In genomic region chr6:157034433-157035230, GRCh38 we compare ENCODE assay signal across 8 cellular contexts.
DNase-seq lines count a peak whose midpoint lies in the region; ATAC-seq, FAIRE-seq and TF ChIP-seq lines count a peak whose summit lies in the region.

No MANE protein-coding gene starts in this region.

- H3K9me3 ChIP-seq in astrocyte (ENCODE audit: insufficient read depth, low read depth, low read length) (no peaks in the 10 kb centered on the region), tibial artery (no peaks in the 10 kb centered on the region)

- H2AFZ ChIP-seq in astrocyte (ENCODE audit: low read depth, low read length), result no peak overlapping the region

- H3K4me3 ChIP-seq in astrocyte (ENCODE audit: insufficient read depth, low read depth, low read length) (no peak overlapping the region), tibial artery (no peak overlapping the region)

- H3K9ac ChIP-seq in astrocyte (ENCODE audit: low read length), result peak overlapping the region; percentile 3

- peaks cover 3% of the 10 kb centered on the region for H3K36me3 Mint-ChIP-seq in astrocyte (ENCODE audit: low read depth, unreplicated experiment)

- H3K4me2 ChIP-seq in astrocyte (ENCODE audit: low read length), result no peak overlapping the region

- H3K27ac ChIP-seq in astrocyte (ENCODE audit: low read depth, low read length) (no peak overlapping the region), tibial artery (peak overlapping the region in 1 of 2 donors; percentile 38)

- peaks cover 71% of the 10 kb centered on the region for H3K79me2 ChIP-seq in astrocyte (ENCODE audit: insufficient read depth, low read length)

- DNase-seq in CD1c-positive myeloid dendritic cell (ENCODE audit: extremely low spot score) (peak; percentile 48), H4 (ENCODE audit: low spot score) (peak; percentile 48), NCI-H526 (lab: John Stamatoyannopoulos, UW) (peak; percentile 35 to 71), astrocyte (ENCODE audit: low read depth) (peak; percentile 53), kidney glomerular epithelial cell (lab: John Stamatoyannopoulos, UW) (peak; percentile 51), tibial artery (no peak)

- no peaks in the 10 kb centered on the region for H3K36me3 ChIP-seq in astrocyte (ENCODE audit: insufficient read depth, low read length)
- H3K36me3 ChIP-seq in tibial artery, result no peaks in the 10 kb centered on the region

- no peak overlapping the region for H3K27ac Mint-ChIP-seq in astrocyte (ENCODE audit: unreplicated experiment)

- H3K4me1 ChIP-seq in astrocyte (ENCODE audit: insufficient read depth, low read length) (no peaks in the 10 kb centered on the region), tibial artery (peaks cover 0 to 57% (median 34%) of the 10 kb centered on the region in 4 donors)

- peaks cover 3% of the 10 kb centered on the region for H3K9me3 Mint-ChIP-seq in astrocyte (ENCODE audit: unreplicated experiment)

- intact Hi-C loops in tibial artery (cut with DNase I; ENCODE audit: low total_unique reads), result loop anchor here (5.0 kb wide), 1 partner anchor 148 kb away; no protein-coding TSS in a partner anchor

- peaks cover 18% of the 10 kb centered on the region for H3K4me1 Mint-ChIP-seq in astrocyte (ENCODE audit: low read depth, unreplicated experiment)

- no peak for ATAC-seq in HG02642 (IDR thresholded peaks at IDR 0.05; ENCODE audit: poor library complexity, unreplicated experiment)
- ATAC-seq in HG02938 (IDR thresholded peaks at IDR 0.05; ENCODE audit: unreplicated experiment), result no peak

- H3K27me3 Mint-ChIP-seq in astrocyte (ENCODE audit: low read depth, unreplicated experiment), result no peaks in the 10 kb centered on the region

- peak; percentile 81 for FAIRE-seq in astrocyte (lab: Jason Lieb, UNC)

- H3K4me3 Mint-ChIP-seq in astrocyte (ENCODE audit: unreplicated experiment), result no peak overlapping the region

- no peaks in the 10 kb centered on the region for H3K27me3 ChIP-seq in astrocyte (ENCODE audit: insufficient read depth, low read length)
- no peaks in the 10 kb centered on the region for H3K27me3 ChIP-seq in tibial artery

- TF ChIP-seq CTCF in astrocyte (IDR thresholded peaks at IDR 0.05; ENCODE audit: insufficient read depth, low read depth, low read length) (peak; percentile 65), tibial artery (IDR thresholded peaks at IDR 0.05) (peak; percentile 58 to 72)

- H4K20me1 ChIP-seq in astrocyte (ENCODE audit: insufficient read depth, low read length), result peaks cover 28% of the 10 kb centered on the region

Comparison
In these comparisons a context has a peak if more than half of its experiments do, and no peak if none do; other contexts are left out.
1. DNase-seq: peak in CD1c-positive myeloid dendritic cell (single experiment), H4 (single experiment), NCI-H526 (2 of 2), astrocyte (single experiment) and kidney glomerular epithelial cell (single experiment); none in tibial artery (0 of 2).